Comparison of ENCODE assay signal across 8 cellular contexts in the genomic region with DNA sequence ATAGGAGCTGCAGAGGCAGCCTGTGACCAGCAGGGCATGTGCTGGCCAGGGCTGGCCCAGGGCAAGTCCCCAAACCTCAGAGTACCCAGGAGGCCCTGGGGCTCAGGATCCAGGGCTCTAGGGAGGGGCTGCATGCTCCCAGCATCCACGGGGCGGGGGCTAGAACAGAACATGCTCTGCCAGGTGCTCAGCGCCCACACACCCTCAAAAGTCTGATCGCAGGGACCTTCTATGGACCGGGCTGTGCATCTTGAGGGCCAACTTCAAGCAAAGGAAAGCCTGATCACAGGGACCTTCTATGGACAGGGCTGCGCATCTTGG. TPM values are rescaled to one million over a fixed set of nuclear protein-coding genes. Genes with fewer than 3 reads are reported as not detected.
DNase-seq lines count a peak whose midpoint lies in the region; TF ChIP-seq lines count a peak whose summit lies in the region.
"Had no signal": no experiment of that assay in that cellular context is flagged by ENCODE, and none has a peak within 500 bp of the region (broad histone marks: within the 10 kb centered on the region; RNA-seq: fewer than 3 reads in every experiment).

No MANE protein-coding gene starts in this region.

- H3K4me3 ChIP-seq in foreskin fibroblast (ENCODE audit: low read depth in 1 of 2, low read length in 2 of 2) (no peak overlapping the region), sigmoid colon (no peak overlapping the region)

- TF ChIP-seq POLR2A in sigmoid colon (IDR thresholded peaks at IDR 0.05), result no peak

- H3K36me3 ChIP-seq in sigmoid colon, result no peaks in the 10 kb centered on the region

- H3K27ac ChIP-seq in sigmoid colon, result peak overlapping the region in 3 of 4 donors; percentile 38 to 69 (median 44)

- H3K27me3 ChIP-seq in sigmoid colon, result no peaks in the 10 kb centered on the region

- intact Hi-C loops in sigmoid colon (cut with DNase I), result no loop called here

- TF ChIP-seq EP300 in sigmoid colon (IDR thresholded peaks at IDR 0.05), result no peak

- H3K9me3 ChIP-seq in sigmoid colon, result no peaks in the 10 kb centered on the region

- WGBS in sigmoid colon, 2 donors, result 85 to 89% methylated on average over 6 of the region's 6 CpGs

- TF ChIP-seq CTCF in foreskin fibroblast (IDR thresholded peaks at IDR 0.05; ENCODE audit: low read depth, low read length) (peak; percentile 29), sigmoid colon (IDR thresholded peaks at IDR 0.05) (no peak)

- peaks cover 0 to 62% (median 56%) of the 10 kb centered on the region in 4 donors for H3K4me1 ChIP-seq in sigmoid colon

- peak; percentile 48 for DNase-seq in GM03348 (ENCODE audit: low spot score)
- DNase-seq in UCSD-AML1 (lab: John Stamatoyannopoulos, UW; ENCODE audit: unreplicated experiment), result peak; percentile 18
- peak in 1 of 2 donors; percentile 49 for DNase-seq in foreskin fibroblast
- no peak for DNase-seq in sigmoid colon
- no peak for DNase-seq in NCI-H82 treated with DMSO at 0.1 percent for 48 hours (lab: John Stamatoyannopoulos, UW; ENCODE audit: unreplicated experiment)
- DNase-seq in OCI-M2 (lab: John Stamatoyannopoulos, UW; ENCODE audit: unreplicated experiment), result no peak
- no peak for DNase-seq in NK-92 (lab: John Stamatoyannopoulos, UW; ENCODE audit: unreplicated experiment)
- DNase-seq: NCI-H446 treated with DMSO at 0.1 percent for 48 hours had no signal

RNA-seq across cellular contexts. Expression of a gene that starts 33.5 kb away (rescaled TPM):
- 10 to 100 TPM in 3 of 4 donors, 1 to 10 TPM in 1; 7.1 to 20.2 (median 11.9) TPM for total RNA-seq in sigmoid colon
- 10 to 100 TPM in 1 of 3 donors, 1 to 10 TPM in 2; 6.2 to 14.6 (median 8.4) TPM for polyA plus RNA-seq in sigmoid colon

RNA-seq across cellular contexts. Expression of a gene that starts 50.4 kb away (rescaled TPM):
- 10 to 100 TPM in 3 of 4 donors, 1 to 10 TPM in 1; 9.1 to 12.8 (median 11.5) TPM for total RNA-seq in sigmoid colon
- polyA plus RNA-seq in sigmoid colon, result 10 to 100 TPM in 1 of 3 donors, 1 to 10 TPM in 2; 3.7 to 18.7 (median 4.2) TPM

RNA-seq across cellular contexts. Expression of a gene that starts 55.0 kb away (rescaled TPM):
- 100 to 1,000 TPM; 366 to 456 (median 403) TPM for total RNA-seq in sigmoid colon
- polyA plus RNA-seq in sigmoid colon, result 100 to 1,000 TPM; 200 to 234 (median 232) TPM

Comparison
In these comparisons a context has a peak if more than half of its experiments do, and no peak if none do; other contexts are left out.
1. DNase-seq: peak in GM03348 (single experiment) and UCSD-AML1 (single experiment); none in sigmoid colon (single experiment), NCI-H82 treated with DMSO at 0.1 percent for 48 hours (single experiment), OCI-M2 (single experiment) and NK-92 (single experiment).